Comparison of ENCODE assay signal across 1 cellular context in genomic region chr4:159141193-159141592, GRCh38.
TF ChIP-seq lines count a peak whose summit lies in the region.

No MANE protein-coding gene starts in this region.

TF ChIP-seq in IMR-90, 13 proteins besides CTCF, POLR2A, EP300 and RAD21 (continued from another document):
- TF ChIP-seq CHD1 (IDR thresholded peaks at IDR 0.05; ENCODE audit: low read depth, low read length), result no peak
- no peak for TF ChIP-seq BHLHE40 (IDR thresholded peaks at IDR 0.05; ENCODE audit: low read depth, low read length)
- TF ChIP-seq USF2 (IDR thresholded peaks at IDR 0.05; ENCODE audit: low read depth, low read length), result no peak
- no peak for TF ChIP-seq FOS (IDR thresholded peaks at IDR 0.05; ENCODE audit: low read depth, low read length)
- TF ChIP-seq RFX5 (IDR thresholded peaks at IDR 0.05; ENCODE audit: low read depth, low read length), result no peak
- TF ChIP-seq CEBPB (IDR thresholded peaks at IDR 0.05; ENCODE audit: low read depth, low read length), result no peak
- no peak for TF ChIP-seq SMC3 (IDR thresholded peaks at IDR 0.05; ENCODE audit: low read depth, low read length)
- TF ChIP-seq MXI1 (IDR thresholded peaks at IDR 0.05; ENCODE audit: borderline replicate concordance, low read depth, low read length), result no peak
- TF ChIP-seq NFE2L2 (IDR thresholded peaks at IDR 0.05; ENCODE audit: low read depth, low read length), result no peak
